Comparison of ENCODE assay signal across 8 cellular contexts in the genomic region with DNA sequence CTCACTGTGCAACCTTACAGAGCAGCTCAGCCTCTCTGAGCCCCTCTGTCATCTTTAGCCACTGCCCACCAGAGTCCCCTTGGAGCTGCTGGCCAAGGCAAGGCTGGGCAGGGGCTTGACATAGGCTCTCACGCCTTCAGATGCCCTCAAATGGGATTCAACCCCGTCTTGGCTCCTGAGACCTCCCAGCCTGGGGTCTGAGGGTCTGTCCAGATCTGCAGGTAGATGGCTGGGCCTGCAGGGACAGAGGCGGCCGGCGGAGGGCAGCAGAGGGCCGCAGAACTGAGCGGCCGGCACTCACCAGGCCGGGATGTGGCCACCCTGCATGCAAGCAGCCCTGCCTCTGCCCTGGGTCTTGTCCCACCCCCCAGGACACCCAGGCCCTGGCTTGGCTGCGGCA. TPM values are rescaled to one million over a fixed set of nuclear protein-coding genes. Genes with fewer than 3 reads are reported as not detected.
DNase-seq lines count a peak whose midpoint lies in the region; ATAC-seq, FAIRE-seq and TF ChIP-seq lines count a peak whose summit lies in the region.

No MANE protein-coding gene starts in this region.

- peaks cover 6% of the 10 kb centered on the region for H3K4me1 Mint-ChIP-seq in activated CD8-positive, alpha-beta memory T cell treated with anti-CD3 and anti-CD28 coated beads, Interleukin-2, amount 10 ng/mL, durations not matched to agents 7 days and 5 days
- H3K4me1 Mint-ChIP-seq in stimulated activated effector memory CD8-positive, alpha-beta T cell treated with anti-CD3 and anti-CD28 coated beads, Interleukin-12 subunit alpha, Interleukin-12 subunit beta, amount 100 ng/mL, for 72 hours = peaks cover 8% of the 10 kb centered on the region

- H3K4me2 ChIP-seq in endothelial cell of umbilical vein (ENCODE audit: insufficient read depth, low read length) = no peak overlapping the region

- CTCF ChIA-PET in activated CD8-positive, alpha-beta memory T cell treated with anti-CD3 and anti-CD28 coated beads, Interleukin-2, amount 10 ng/mL, durations not matched to agents 7 days and 5 days (lab: Charles Lee) = interaction anchor here (0.8 kb wide), 1 partner anchor 190 kb away, joined by 3 read pairs; a partner anchor contains a TSS
- CTCF ChIA-PET in endothelial cell of umbilical vein (lab: Charles Lee) = interaction anchor here (0.7 kb wide), 2 partner anchors 131 to 190 kb away, joined by 3 to 4 read pairs; a partner anchor contains a TSS

- H3K27me3 ChIP-seq in endothelial cell of umbilical vein (ENCODE audit: control insufficient read depth in 2 of 2, insufficient read depth in 2 of 2, low read length in 2 of 2) = peaks cover 0 to 1% of the 10 kb centered on the region in 2 experiments

- in situ Hi-C loops in ACHN (cut with HindIII; ENCODE audit: low pct_ligation_motif_present, low pct_unique_long_range_greater_than_20kb, low sequenced_read_pairs) (no loop called here), GM13977 (cut with MboI; ENCODE audit: low pct_unique_long_range_greater_than_20kb, low sequenced_read_pairs, unreplicated experiment) (no loop called here)

- peak; percentile 85 for FAIRE-seq in endothelial cell of umbilical vein (lab: Jason Lieb, UNC)

- TF ChIP-seq CTCF in GM13977 (IDR thresholded peaks at IDR 0.05; ENCODE audit: extremely low read depth, insufficient read depth, missing control alignments) (peak; percentile 86), endothelial cell of umbilical vein (IDR thresholded peaks at IDR 0.05; ENCODE audit: extremely low read depth in 1 of 2, insufficient read depth in 1 of 2, low read depth in 1 of 2, low read length in 2 of 2) (peak; percentile 67 to 88)

- no peak for TF ChIP-seq POLR2A in endothelial cell of umbilical vein (IDR thresholded peaks at IDR 0.05; ENCODE audit: low read depth, low read length)

- no TSS peak for BruUV-seq in endothelial cell of umbilical vein (replicated peaks; lab: Mats Ljungman, UMichigan)

- H3K9me1 ChIP-seq in endothelial cell of umbilical vein (replicated peaks; ENCODE audit: control insufficient read depth, extremely low read depth, insufficient read depth, low read length) = no peaks in the 10 kb centered on the region

- H3K4me3 ChIP-seq in endothelial cell of umbilical vein (replicated peaks in 1 of 3; ENCODE audit: insufficient read depth in 1 of 3, low read depth in 1 of 3, low read length in 3 of 3) = no peak overlapping the region

- intact Hi-C loops in endothelial cell of umbilical vein (cut with micrococcal nuclease) = no loop called here

- no peaks in the 10 kb centered on the region for H3K79me2 ChIP-seq in endothelial cell of umbilical vein (ENCODE audit: control insufficient read depth, insufficient read depth, low read length)

- DNase-seq in ACHN (peak; percentile 49), GM13977 (ENCODE audit: low spot score) (peak; percentile 85), NCI-H748 (lab: John Stamatoyannopoulos, UW; ENCODE audit: unreplicated experiment) (peak; percentile 49), endothelial cell of umbilical vein (ENCODE audit: low read depth, low spot score) (peak; percentile 46), mucosa of gallbladder (ENCODE audit: low spot score) (peak; percentile 58)
- peak; percentile 68 for DNase-seq in activated CD8-positive, alpha-beta memory T cell treated with anti-CD3 and anti-CD28 coated beads, Interleukin-2, amount 10 ng/mL, durations not matched to agents 7 days and 5 days
- DNase-seq in stimulated activated effector memory CD8-positive, alpha-beta T cell treated with anti-CD3 and anti-CD28 coated beads, Interleukin-12 subunit alpha, Interleukin-12 subunit beta, amount 100 ng/mL, for 72 hours (ENCODE audit: low spot score in 2 of 2) = peak; percentile 55 to 82

- ATAC-seq in activated CD8-positive, alpha-beta memory T cell treated with anti-CD3 and anti-CD28 coated beads, Interleukin-2, amount 10 ng/mL, durations not matched to agents 7 days and 5 days = peak; percentile 87
- ATAC-seq in stimulated activated effector memory CD8-positive, alpha-beta T cell treated with anti-CD3 and anti-CD28 coated beads, Interleukin-12 subunit alpha, Interleukin-12 subunit beta, amount 100 ng/mL, for 72 hours = peak; percentile 65
- no peak for ATAC-seq in GM21367 (IDR thresholded peaks at IDR 0.05; ENCODE audit: unreplicated experiment)

- no peaks in the 10 kb centered on the region for H3K36me3 Mint-ChIP-seq in activated CD8-positive, alpha-beta memory T cell treated with anti-CD3 and anti-CD28 coated beads, Interleukin-2, amount 10 ng/mL, durations not matched to agents 7 days and 5 days
- H3K36me3 Mint-ChIP-seq in stimulated activated effector memory CD8-positive, alpha-beta T cell treated with anti-CD3 and anti-CD28 coated beads, Interleukin-12 subunit alpha, Interleukin-12 subunit beta, amount 100 ng/mL, for 72 hours = no peaks in the 10 kb centered on the region

- dilution Hi-C loops in endothelial cell of umbilical vein (cut with MboI; ENCODE audit: extremely low pct_ligation_motif_present, low sequenced_read_pairs) = no loop called here

- H3K4me3 Mint-ChIP-seq in activated CD8-positive, alpha-beta memory T cell treated with anti-CD3 and anti-CD28 coated beads, Interleukin-2, amount 10 ng/mL, durations not matched to agents 7 days and 5 days = no peak overlapping the region
- no peak overlapping the region for H3K4me3 Mint-ChIP-seq in stimulated activated effector memory CD8-positive, alpha-beta T cell treated with anti-CD3 and anti-CD28 coated beads, Interleukin-12 subunit alpha, Interleukin-12 subunit beta, amount 100 ng/mL, for 72 hours

- H3K9me3 Mint-ChIP-seq in activated CD8-positive, alpha-beta memory T cell treated with anti-CD3 and anti-CD28 coated beads, Interleukin-2, amount 10 ng/mL, durations not matched to agents 7 days and 5 days (ENCODE audit: low read depth) = no peaks in the 10 kb centered on the region
- no peaks in the 10 kb centered on the region for H3K9me3 Mint-ChIP-seq in stimulated activated effector memory CD8-positive, alpha-beta T cell treated with anti-CD3 and anti-CD28 coated beads, Interleukin-12 subunit alpha, Interleukin-12 subunit beta, amount 100 ng/mL, for 72 hours

- no peaks in the 10 kb centered on the region for H3K9me3 ChIP-seq in endothelial cell of umbilical vein (replicated peaks; ENCODE audit: control insufficient read depth, insufficient read depth, low read length)

- H3K36me3 ChIP-seq in endothelial cell of umbilical vein (ENCODE audit: control insufficient read depth in 2 of 2, extremely low read depth in 1 of 2, insufficient read depth in 2 of 2, low read length in 2 of 2) = no peaks in the 10 kb centered on the region

- peaks cover 5% of the 10 kb centered on the region for H3K27me3 Mint-ChIP-seq in activated CD8-positive, alpha-beta memory T cell treated with anti-CD3 and anti-CD28 coated beads, Interleukin-2, amount 10 ng/mL, durations not matched to agents 7 days and 5 days

- no peaks in the 10 kb centered on the region for H3K4me1 ChIP-seq in endothelial cell of umbilical vein (ENCODE audit: control insufficient read depth, extremely low read depth, insufficient read depth, low read length)

- H3K9ac ChIP-seq in endothelial cell of umbilical vein (replicated peaks; ENCODE audit: extremely low read depth, insufficient read depth, low read length) = no peak overlapping the region

- POLR2A ChIA-PET in endothelial cell of umbilical vein (lab: Charles Lee) = no interaction called here

- H3K27ac ChIP-seq in endothelial cell of umbilical vein (ENCODE audit: insufficient read depth, low read depth, low read length) = no peak overlapping the region

- H3K27ac Mint-ChIP-seq in activated CD8-positive, alpha-beta memory T cell treated with anti-CD3 and anti-CD28 coated beads, Interleukin-2, amount 10 ng/mL, durations not matched to agents 7 days and 5 days = no peak overlapping the region
- H3K27ac Mint-ChIP-seq in stimulated activated effector memory CD8-positive, alpha-beta T cell treated with anti-CD3 and anti-CD28 coated beads, Interleukin-12 subunit alpha, Interleukin-12 subunit beta, amount 100 ng/mL, for 72 hours = no peak overlapping the region

- no peaks in the 10 kb centered on the region for H4K20me1 ChIP-seq in endothelial cell of umbilical vein (replicated peaks; ENCODE audit: control insufficient read depth, extremely low read depth, insufficient read depth, low read length)

- no peak overlapping the region for H2AFZ ChIP-seq in endothelial cell of umbilical vein (ENCODE audit: low read depth, low read length)

TF ChIP-seq in endothelial cell of umbilical vein, 7 proteins besides CTCF, POLR2A, EP300 and RAD21 (continues in another document):
- TF ChIP-seq EZH2 (IDR thresholded peaks at IDR 0.05; ENCODE audit: borderline replicate concordance, low read depth, low read length, severe bottlenecking) (no peak), POLR2AphosphoS5 (IDR thresholded peaks at IDR 0.05; ENCODE audit: insufficient read depth, low read depth, low read length) (no peak), JUN (IDR thresholded peaks at IDR 0.05; ENCODE audit: borderline replicate concordance, insufficient read depth, insufficient read length, low read depth) (no peak)

RNA-seq across cellular contexts. Expression of a gene that starts 18.2 kb away (rescaled TPM):
- 1 to 10 TPM in 1 of 2 experiments, not detected in 1; 1.0 TPM for total RNA-seq in activated CD8-positive, alpha-beta memory T cell treated with anti-CD3 and anti-CD28 coated beads, Interleukin-2, amount 10 ng/mL, durations not matched to agents 7 days and 5 days
- total RNA-seq in endothelial cell of umbilical vein = not detected in 2 replicates
- 0.03 TPM in 1 of 2 replicates, not detected in the other for polyA plus RNA-seq in endothelial cell of umbilical vein
- polyA plus RNA-seq in endothelial cell of umbilical vein (2011; cell fraction: cytosol; rRNA removed) = not detected in 2 replicates
- 0.32 and 0.33 TPM in 2 replicates for polyA plus RNA-seq in endothelial cell of umbilical vein (2011; cell fraction: nucleus; rRNA removed)
- polyA plus RNA-seq in endothelial cell of umbilical vein (2012) = not detected in 2 replicates
- polyA minus RNA-seq in endothelial cell of umbilical vein = 0.08 and 0.10 TPM in 2 replicates
- not detected for polyA minus RNA-seq in endothelial cell of umbilical vein (2011; cell fraction: cytosol; rRNA and poly(A)+ RNA removed)
- polyA minus RNA-seq in endothelial cell of umbilical vein (2011; cell fraction: nucleus; rRNA and poly(A)+ RNA removed) = not detected in 2 replicates
- total RNA-seq in mucosa of gallbladder = 5.8 TPM

RNA-seq across cellular contexts. Expression of a gene that starts 48.2 kb away (rescaled TPM):
- total RNA-seq in activated CD8-positive, alpha-beta memory T cell treated with anti-CD3 and anti-CD28 coated beads, Interleukin-2, amount 10 ng/mL, durations not matched to agents 7 days and 5 days = 1 to 10 TPM in 1 of 2 experiments, under 1 TPM in 1; 0.96 to 1.1 TPM
- total RNA-seq in endothelial cell of umbilical vein (0.44 and 0.95 TPM in 2 replicates), mucosa of gallbladder (1.5 TPM)
- polyA plus RNA-seq in endothelial cell of umbilical vein = 0.70 and 1.1 TPM in 2 replicates
- 0.56 and 0.66 TPM in 2 replicates for polyA plus RNA-seq in endothelial cell of umbilical vein (2011; cell fraction: cytosol; rRNA removed)
- 2.1 and 2.2 TPM in 2 replicates for polyA plus RNA-seq in endothelial cell of umbilical vein (2011; cell fraction: nucleus; rRNA removed)
- polyA plus RNA-seq in endothelial cell of umbilical vein (2012) = 0.12 and 0.30 TPM in 2 replicates
- polyA minus RNA-seq in endothelial cell of umbilical vein = 0.17 and 0.49 TPM in 2 replicates
- not detected for polyA minus RNA-seq in endothelial cell of umbilical vein (2011; cell fraction: cytosol; rRNA and poly(A)+ RNA removed)
- 0.34 and 0.77 TPM in 2 replicates for polyA minus RNA-seq in endothelial cell of umbilical vein (2011; cell fraction: nucleus; rRNA and poly(A)+ RNA removed)
